Comparison of ENCODE assay signal across 11 cellular contexts in the genomic region with DNA sequence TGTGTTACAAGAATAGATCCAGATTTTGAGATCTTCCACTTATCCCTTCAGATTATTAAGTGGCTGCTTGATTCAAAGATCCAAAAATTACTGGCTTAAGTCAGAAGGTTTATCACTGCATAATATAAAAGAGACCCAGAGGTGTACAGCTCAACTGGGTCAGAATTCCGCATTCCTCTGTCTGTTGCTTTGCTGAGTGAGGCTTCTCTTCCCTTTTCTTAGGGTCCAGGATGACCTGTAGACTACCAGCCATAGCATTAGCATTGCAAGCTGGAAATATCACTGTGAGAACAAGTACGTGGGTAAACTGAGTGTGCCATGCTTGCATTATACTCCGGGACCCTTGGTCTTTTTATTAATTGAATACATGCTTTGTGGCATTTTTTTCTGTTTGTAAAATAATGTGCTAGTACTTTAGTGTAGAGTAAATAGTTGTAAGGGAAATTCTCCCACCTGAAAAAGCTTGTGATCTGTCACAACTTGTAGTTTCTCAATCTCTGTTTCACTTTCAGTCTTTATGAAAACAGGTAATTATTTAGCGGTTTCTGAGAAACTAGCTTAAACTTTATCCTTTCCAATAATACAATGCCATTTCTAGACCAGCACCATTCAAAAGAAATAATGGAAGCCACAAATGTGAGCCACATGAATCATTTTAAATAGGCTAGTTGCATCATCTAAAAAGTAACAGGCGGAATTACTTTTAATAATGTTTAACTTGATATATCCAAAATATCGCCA.
DNase-seq lines count a peak whose midpoint lies in the region; ATAC-seq, FAIRE-seq and TF ChIP-seq lines count a peak whose summit lies in the region.
"Had no signal": no experiment of that assay in that cellular context is flagged by ENCODE, and none has a peak within 500 bp of the region (broad histone marks: within the 10 kb centered on the region; RNA-seq: fewer than 3 reads in every experiment).

No MANE protein-coding gene starts in this region.

- H2AFZ ChIP-seq in GM12878 (ENCODE audit: control insufficient read depth, low read depth, low read length): no peak overlapping the region

- TF ChIP-seq EP300 in GM12878 (IDR thresholded peaks at IDR 0.05; ENCODE audit: borderline replicate concordance in 1 of 2, control insufficient read depth in 1 of 2, low read depth in 2 of 2, low read length in 2 of 2): peak; percentile 26 to 40; a peak in 1 of 4 replicates

- RAD21 ChIA-PET in GM12878 (lab: Charles Lee; ENCODE audit: unreplicated experiment): interaction anchor here (0.6 to 6.8 kb wide), 43 partner anchors 15 to 1819 kb away, joined by 3 to 79 read pairs (median 4); a partner anchor contains a TSS

- peak overlapping the region; percentile 60 for H3K27ac ChIP-seq in GM12878 (ENCODE audit: control insufficient read depth, insufficient read depth)
- H3K27ac ChIP-seq in effector memory CD4-positive, alpha-beta T cell (ENCODE audit: insufficient read depth, low read length, poor library complexity, severe bottlenecking): no peak overlapping the region
- H3K27ac ChIP-seq: suprapubic skin, VCaP had no signal

- H3K79me2 ChIP-seq in GM12878 (ENCODE audit: control insufficient read depth, insufficient read depth, low read length): no peaks in the 10 kb centered on the region

- DNase-seq in GM10266 (ENCODE audit: extremely low spot score): peak; percentile 29
- peak; percentile 60 for DNase-seq in GM12878 (ENCODE audit: low read depth, low spot score)
- no peak for DNase-seq in medulla oblongata (ENCODE audit: extremely low spot score)
- DNase-seq in AML-193 (lab: John Stamatoyannopoulos, UW): no peak
- no peak for DNase-seq in effector memory CD4-positive, alpha-beta T cell
- DNase-seq: NCI-H1092 treated with DMSO at 0.1 percent for 48 hours had no signal

- CTCF ChIA-PET in GM12878 (lab: Yijun Ruan, JAX): interaction anchor here (0.7 to 6.1 kb wide), 47 partner anchors 8 to 477 kb away, joined by 3 to 100 read pairs (median 5); a partner anchor contains a TSS

- TF ChIP-seq CTCF in GM10266 (IDR thresholded peaks at IDR 0.05; ENCODE audit: control insufficient read depth, insufficient read depth, low read depth, missing control alignments) (no peak), GM12878 (IDR thresholded peaks at IDR 0.05 in 2 of 3, conservative IDR thresholded peaks at IDR 0.05 in 1 of 3; ENCODE audit: control insufficient read depth in 2 of 3, extremely low read depth in 1 of 3, insufficient read depth in 1 of 3, low read depth in 3 of 3, low read length in 3 of 3) (no peak)

- no peaks in the 10 kb centered on the region for H4K20me1 ChIP-seq in GM12878 (ENCODE audit: control insufficient read depth, insufficient read depth)

- peak overlapping the region; percentile 25; the same call in 1 of the 2 replicates for H3K4me3 ChIP-seq in GM12878
- no peak overlapping the region for H3K4me3 ChIP-seq in effector memory CD4-positive, alpha-beta T cell (ENCODE audit: insufficient read depth, low read depth, low read length, poor library complexity, severe bottlenecking)
- H3K4me3 ChIP-seq: suprapubic skin had no signal

- FAIRE-seq in GM12878 (lab: Jason Lieb, UNC): peak; percentile 86

- BruUV-seq in GM12878 (replicated peaks; lab: Mats Ljungman, UMichigan): no TSS peak

- no peak for TF ChIP-seq POLR2A in GM12878 (IDR thresholded peaks at IDR 0.05; ENCODE audit: low read depth, low read length)

- no peak overlapping the region for H3K9ac ChIP-seq in GM12878 (ENCODE audit: control insufficient read depth, insufficient read depth, low read length)

- POLR2A ChIA-PET in GM12878 (lab: Charles Lee): interaction anchor here (0.5 to 2.7 kb wide), 17 partner anchors 9 to 368 kb away, joined by 3 to 14 read pairs (median 3); a partner anchor contains a TSS

- no peaks in the 10 kb centered on the region for H3K9me3 ChIP-seq in GM12878 (replicated peaks; ENCODE audit: control insufficient read depth, insufficient read depth, low read length)
- H3K9me3 ChIP-seq in effector memory CD4-positive, alpha-beta T cell (ENCODE audit: control insufficient read depth, low read length): no peaks in the 10 kb centered on the region
- H3K9me3 ChIP-seq: suprapubic skin had no signal

- no peak for TF ChIP-seq RAD21 in GM12878 (IDR thresholded peaks at IDR 0.05; ENCODE audit: insufficient read depth, low read depth, low read length)

- H3K36me3 ChIP-seq in GM12878 (ENCODE audit: control insufficient read depth in 2 of 2, insufficient read depth in 2 of 2, low read length in 1 of 2): no peaks in the 10 kb centered on the region
- H3K36me3 ChIP-seq in effector memory CD4-positive, alpha-beta T cell (ENCODE audit: control insufficient read depth, insufficient read depth, low read length): peaks cover 12% of the 10 kb centered on the region
- H3K36me3 ChIP-seq: suprapubic skin had no signal

- WGBS in GM12878 (ENCODE audit: insufficient coverage, insufficient replicate concordance, low lambda C conversion rate, missing lambda C conversion rate): 3% methylated on average over 6 of the region's 6 CpGs

- intact Hi-C loops in GM12878 (cut with micrococcal nuclease; ENCODE audit: unreplicated experiment): loop anchor here (2.0 to 5.0 kb wide), 2 partner anchors 67 to 231 kb away; no protein-coding TSS in a partner anchor

- in situ Hi-C loops in GM12878 (cut with MboI): loop anchor here (5.0 kb wide), 1 partner anchor 248 kb away; no protein-coding TSS in a partner anchor

- H3K4me2 ChIP-seq in GM12878 (ENCODE audit: control insufficient read depth, insufficient read depth): peak overlapping the region; percentile 88

- ATAC-seq in GM19025 (IDR thresholded peaks at IDR 0.05; ENCODE audit: low read depth, unreplicated experiment) (peak; percentile 52), HG03354 (IDR thresholded peaks at IDR 0.05; ENCODE audit: poor library complexity, severe bottlenecking, unreplicated experiment) (peak; percentile 72), GM12878 (peak; percentile 92), HG03520 (IDR thresholded peaks at IDR 0.05; ENCODE audit: unreplicated experiment) (no peak)

- no peaks in the 10 kb centered on the region for H3K27me3 ChIP-seq in GM12878 (replicated peaks in 1 of 2; ENCODE audit: control insufficient read depth in 2 of 2, insufficient read depth in 2 of 2, low read length in 1 of 2)
- no peaks in the 10 kb centered on the region for H3K27me3 ChIP-seq in effector memory CD4-positive, alpha-beta T cell (replicated peaks; ENCODE audit: control insufficient read depth, insufficient read depth, low read length, poor library complexity, severe bottlenecking)
- H3K27me3 ChIP-seq: suprapubic skin had no signal

- peaks cover 14% of the 10 kb centered on the region for H3K4me1 ChIP-seq in GM12878 (ENCODE audit: control insufficient read depth, insufficient read depth, low read length)
- H3K4me1 ChIP-seq in effector memory CD4-positive, alpha-beta T cell (ENCODE audit: control insufficient read depth, insufficient read depth, low read length, poor library complexity, severe bottlenecking): peaks cover 5% of the 10 kb centered on the region
- H3K4me1 ChIP-seq: suprapubic skin had no signal

- SMC1A ChIA-PET in GM12878 (lab: Charles Lee; ENCODE audit: uncharacterized antibody, unreplicated experiment): interaction anchor here (0.6 to 5.6 kb wide), 40 partner anchors 9 to 688 kb away, joined by 3 to 94 read pairs (median 4); a partner anchor contains a TSS

TF ChIP-seq in GM12878, 131 proteins besides CTCF, POLR2A, EP300 and RAD21 (continues in another document):
- TF ChIP-seq MEF2B (IDR thresholded peaks at IDR 0.05; ENCODE audit: partially characterized antibody, poor library complexity, severe bottlenecking) (peak; percentile 35), ZNF217 (IDR thresholded peaks at IDR 0.05) (no peak; the same call in 1 of the 2 replicates), MEF2A (IDR thresholded peaks at IDR 0.05; ENCODE audit: insufficient read depth, low read depth, low read length) (0 out of 2 replicates have a peak, but pooled peaks have one; percentile 39), ZBED1 (IDR thresholded peaks at IDR 0.05; ENCODE audit: borderline replicate concordance) (no peak), ZNF274 (IDR thresholded peaks at IDR 0.05; ENCODE audit: insufficient read depth, insufficient read length) (no peak)
- TF ChIP-seq, protein P1, sequence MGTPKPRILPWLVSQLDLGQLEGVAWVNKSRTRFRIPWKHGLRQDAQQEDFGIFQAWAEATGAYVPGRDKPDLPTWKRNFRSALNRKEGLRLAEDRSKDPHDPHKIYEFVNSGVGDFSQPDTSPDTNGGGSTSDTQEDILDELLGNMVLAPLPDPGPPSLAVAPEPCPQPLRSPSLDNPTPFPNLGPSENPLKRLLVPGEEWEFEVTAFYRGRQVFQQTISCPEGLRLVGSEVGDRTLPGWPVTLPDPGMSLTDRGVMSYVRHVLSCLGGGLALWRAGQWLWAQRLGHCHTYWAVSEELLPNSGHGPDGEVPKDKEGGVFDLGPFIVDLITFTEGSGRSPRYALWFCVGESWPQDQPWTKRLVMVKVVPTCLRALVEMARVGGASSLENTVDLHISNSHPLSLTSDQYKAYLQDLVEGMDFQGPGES (IDR thresholded peaks at IDR 0.05): no peak
- TF ChIP-seq, protein P2, sequence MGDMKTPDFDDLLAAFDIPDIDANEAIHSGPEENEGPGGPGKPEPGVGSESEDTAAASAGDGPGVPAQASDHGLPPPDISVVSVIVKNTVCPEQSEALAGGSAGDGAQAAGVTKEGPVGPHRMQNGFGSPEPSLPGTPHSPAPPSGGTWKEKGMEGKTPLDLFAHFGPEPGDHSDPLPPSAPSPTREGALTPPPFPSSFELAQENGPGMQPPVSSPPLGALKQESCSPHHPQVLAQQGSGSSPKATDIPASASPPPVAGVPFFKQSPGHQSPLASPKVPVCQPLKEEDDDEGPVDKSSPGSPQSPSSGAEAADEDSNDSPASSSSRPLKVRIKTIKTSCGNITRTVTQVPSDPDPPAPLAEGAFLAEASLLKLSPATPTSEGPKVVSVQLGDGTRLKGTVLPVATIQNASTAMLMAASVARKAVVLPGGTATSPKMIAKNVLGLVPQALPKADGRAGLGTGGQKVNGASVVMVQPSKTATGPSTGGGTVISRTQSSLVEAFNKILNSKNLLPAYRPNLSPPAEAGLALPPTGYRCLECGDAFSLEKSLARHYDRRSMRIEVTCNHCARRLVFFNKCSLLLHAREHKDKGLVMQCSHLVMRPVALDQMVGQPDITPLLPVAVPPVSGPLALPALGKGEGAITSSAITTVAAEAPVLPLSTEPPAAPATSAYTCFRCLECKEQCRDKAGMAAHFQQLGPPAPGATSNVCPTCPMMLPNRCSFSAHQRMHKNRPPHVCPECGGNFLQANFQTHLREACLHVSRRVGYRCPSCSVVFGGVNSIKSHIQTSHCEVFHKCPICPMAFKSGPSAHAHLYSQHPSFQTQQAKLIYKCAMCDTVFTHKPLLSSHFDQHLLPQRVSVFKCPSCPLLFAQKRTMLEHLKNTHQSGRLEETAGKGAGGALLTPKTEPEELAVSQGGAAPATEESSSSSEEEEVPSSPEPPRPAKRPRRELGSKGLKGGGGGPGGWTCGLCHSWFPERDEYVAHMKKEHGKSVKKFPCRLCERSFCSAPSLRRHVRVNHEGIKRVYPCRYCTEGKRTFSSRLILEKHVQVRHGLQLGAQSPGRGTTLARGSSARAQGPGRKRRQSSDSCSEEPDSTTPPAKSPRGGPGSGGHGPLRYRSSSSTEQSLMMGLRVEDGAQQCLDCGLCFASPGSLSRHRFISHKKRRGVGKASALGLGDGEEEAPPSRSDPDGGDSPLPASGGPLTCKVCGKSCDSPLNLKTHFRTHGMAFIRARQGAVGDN (IDR thresholded peaks at IDR 0.05): no peak

Comparison
In these comparisons a context has a peak if more than half of its experiments do, and no peak if none do; other contexts are left out.
1. DNase-seq: peak in GM10266 (single experiment) and GM12878 (single experiment); none in medulla oblongata (single experiment), AML-193 (0 of 2) and effector memory CD4-positive, alpha-beta T cell (0 of 3).